ENCODE assay signal across 8 cellular contexts in the genomic region with DNA sequence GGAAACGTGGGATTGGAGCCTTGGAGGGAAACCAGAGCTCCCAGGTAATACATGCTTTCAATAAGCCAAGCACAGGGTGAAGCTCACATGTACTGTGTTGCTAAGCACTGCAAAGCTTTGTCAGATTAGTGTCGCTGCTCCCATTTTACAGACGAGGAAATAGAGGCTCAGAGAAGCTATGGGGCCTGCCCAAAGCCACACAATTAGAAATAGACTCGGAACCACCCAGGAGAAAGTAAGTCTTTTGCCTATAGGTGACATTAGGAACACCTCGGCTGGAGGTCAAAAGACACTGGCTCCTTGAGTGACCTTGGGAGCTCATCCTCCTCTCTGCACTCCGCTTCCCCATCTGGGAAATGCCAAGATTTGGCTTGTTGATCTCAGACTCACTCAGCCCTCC.
"Had no signal": no experiment of that assay in that cellular context is flagged by ENCODE, and none has a peak within 500 bp of the region (broad histone marks: within the 10 kb centered on the region; RNA-seq: fewer than 3 reads in every experiment).

No MANE protein-coding gene starts in this region.

- FAIRE-seq: G401.6, GM12878, GM12891, GM12892, GM18507, GM19239 had no signal

- ATAC-seq: GM12878 had no signal

- DNase-seq: GDM1, GF-D8 had no signal

- H3K4me3 ChIP-seq: GM12878 had no signal
